In the genomic region with DNA sequence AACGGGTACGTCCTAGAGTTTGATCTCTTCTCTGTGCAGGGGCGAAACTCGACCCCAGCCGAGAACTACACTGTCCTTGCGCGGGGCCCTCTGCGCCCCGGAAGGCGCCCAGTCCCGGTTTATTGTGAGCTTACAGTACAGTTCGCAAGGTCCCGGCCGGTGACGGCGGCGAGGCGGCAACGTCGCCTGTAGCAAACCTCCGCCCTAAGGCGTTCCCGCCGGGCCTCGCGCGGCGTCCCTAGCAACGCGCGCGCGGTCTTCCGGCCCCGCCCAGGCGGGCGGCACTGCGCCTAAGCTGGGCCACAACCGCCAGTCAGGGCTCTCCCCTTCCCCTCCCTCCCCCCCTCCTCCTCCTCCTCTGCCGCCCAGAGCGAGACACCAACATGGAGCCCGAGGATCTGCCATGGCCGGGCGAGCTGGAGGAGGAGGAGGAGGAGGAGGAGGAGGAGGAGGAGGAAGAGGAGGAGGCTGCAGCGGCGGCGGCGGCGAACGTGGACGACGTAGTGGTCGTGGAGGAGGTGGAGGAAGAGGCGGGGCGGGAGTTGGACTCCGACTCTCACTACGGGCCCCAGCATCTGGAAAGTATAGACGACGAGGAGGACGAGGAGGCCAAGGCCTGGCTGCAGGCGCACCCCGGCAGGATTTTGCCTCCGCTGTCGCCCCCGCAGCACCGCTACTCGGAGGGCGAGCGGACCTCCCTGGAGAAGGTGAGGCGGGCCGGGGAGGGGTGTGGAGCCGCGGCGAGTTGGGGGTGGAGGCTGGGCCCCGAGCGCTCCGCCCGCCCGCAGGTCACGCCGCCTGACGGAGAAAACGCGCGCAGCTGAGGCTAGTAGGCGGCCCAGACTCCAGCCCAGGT, we compare ENCODE assay signal across 8 cellular contexts. TPM values are rescaled to one million over a fixed set of nuclear protein-coding genes. Genes with fewer than 3 reads are reported as not detected.
DNase-seq lines count a peak whose midpoint lies in the region; ATAC-seq and TF ChIP-seq lines count a peak whose summit lies in the region.

A gene with protein sequence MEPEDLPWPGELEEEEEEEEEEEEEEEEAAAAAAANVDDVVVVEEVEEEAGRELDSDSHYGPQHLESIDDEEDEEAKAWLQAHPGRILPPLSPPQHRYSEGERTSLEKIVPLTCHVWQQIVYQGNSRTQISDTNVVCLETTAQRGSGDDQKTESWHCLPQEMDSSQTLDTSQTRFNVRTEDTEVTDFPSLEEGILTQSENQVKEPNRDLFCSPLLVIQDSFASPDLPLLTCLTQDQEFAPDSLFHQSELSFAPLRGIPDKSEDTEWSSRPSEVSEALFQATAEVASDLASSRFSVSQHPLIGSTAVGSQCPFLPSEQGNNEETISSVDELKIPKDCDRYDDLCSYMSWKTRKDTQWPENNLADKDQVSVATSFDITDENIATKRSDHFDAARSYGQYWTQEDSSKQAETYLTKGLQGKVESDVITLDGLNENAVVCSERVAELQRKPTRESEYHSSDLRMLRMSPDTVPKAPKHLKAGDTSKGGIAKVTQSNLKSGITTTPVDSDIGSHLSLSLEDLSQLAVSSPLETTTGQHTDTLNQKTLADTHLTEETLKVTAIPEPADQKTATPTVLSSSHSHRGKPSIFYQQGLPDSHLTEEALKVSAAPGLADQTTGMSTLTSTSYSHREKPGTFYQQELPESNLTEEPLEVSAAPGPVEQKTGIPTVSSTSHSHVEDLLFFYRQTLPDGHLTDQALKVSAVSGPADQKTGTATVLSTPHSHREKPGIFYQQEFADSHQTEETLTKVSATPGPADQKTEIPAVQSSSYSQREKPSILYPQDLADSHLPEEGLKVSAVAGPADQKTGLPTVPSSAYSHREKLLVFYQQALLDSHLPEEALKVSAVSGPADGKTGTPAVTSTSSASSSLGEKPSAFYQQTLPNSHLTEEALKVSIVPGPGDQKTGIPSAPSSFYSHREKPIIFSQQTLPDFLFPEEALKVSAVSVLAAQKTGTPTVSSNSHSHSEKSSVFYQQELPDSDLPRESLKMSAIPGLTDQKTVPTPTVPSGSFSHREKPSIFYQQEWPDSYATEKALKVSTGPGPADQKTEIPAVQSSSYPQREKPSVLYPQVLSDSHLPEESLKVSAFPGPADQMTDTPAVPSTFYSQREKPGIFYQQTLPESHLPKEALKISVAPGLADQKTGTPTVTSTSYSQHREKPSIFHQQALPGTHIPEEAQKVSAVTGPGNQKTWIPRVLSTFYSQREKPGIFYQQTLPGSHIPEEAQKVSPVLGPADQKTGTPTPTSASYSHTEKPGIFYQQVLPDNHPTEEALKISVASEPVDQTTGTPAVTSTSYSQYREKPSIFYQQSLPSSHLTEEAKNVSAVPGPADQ (N-terminal part only) (plus strand): TSS at position 351 of the 856 bp plus-strand sequence. CDS start 33 bp downstream, at position 384.

- H3K27me3 ChIP-seq in SK-N-SH (ENCODE audit: insufficient read depth) (no peaks in the 10 kb centered on the region), suprapubic skin (no peaks in the 10 kb centered on the region)

- H3K79me2 ChIP-seq in SK-N-SH (ENCODE audit: insufficient read depth) = peaks cover 46% of the 10 kb centered on the region

- H3F3A ChIP-seq in SK-N-SH (replicated peaks; ENCODE audit: insufficient read depth) = peaks cover 13% of the 10 kb centered on the region

- peak; percentile 92 for ATAC-seq in HG02610 (IDR thresholded peaks at IDR 0.05; ENCODE audit: unreplicated experiment)

- 0 out of 2 replicates have a peak, but pooled peaks cover 5% of the 10 kb centered on the region for H4K20me1 ChIP-seq in SK-N-SH (ENCODE audit: insufficient read depth)

- no peak; a peak in 1 of 4 replicates for TF ChIP-seq EP300 in SK-N-SH (IDR thresholded peaks at IDR 0.05; ENCODE audit: borderline replicate concordance in 1 of 2, low read depth in 1 of 2, low read length in 1 of 2)
- TF ChIP-seq EP300 in suprapubic skin (IDR thresholded peaks at IDR 0.05) = no peak

- 1% methylated on average over 39 of the region's 86 CpGs for WGBS in SK-N-SH (ENCODE audit: low lambda C conversion rate)
- 0% methylated on average over 31 of the region's 86 CpGs for WGBS in suprapubic skin

- CTCF ChIA-PET in SK-N-SH (lab: Yijun Ruan, JAX) = interaction anchor here (1.4 to 1.8 kb wide), 2 partner anchors 15 to 95 kb away, joined by 3 to 7 read pairs; no protein-coding TSS in a partner anchor

- H3K4me1 ChIP-seq in SK-N-SH (ENCODE audit: control insufficient read depth in 1 of 2, insufficient read depth in 2 of 2, low read depth in 1 of 2, low read length in 1 of 2) = peaks cover 5 to 11% of the 10 kb centered on the region in 2 experiments; a peak in 3 of 4 replicates
- H3K4me1 ChIP-seq in suprapubic skin = peaks cover 18% of the 10 kb centered on the region

- H3K36me3 ChIP-seq in SK-N-SH (replicated peaks in 1 of 2; ENCODE audit: control insufficient read depth in 1 of 2, insufficient read depth in 2 of 2, low read length in 1 of 2) (no peaks in the 10 kb centered on the region), suprapubic skin (no peaks in the 10 kb centered on the region)

- TF ChIP-seq RAD21 in SK-N-SH (IDR thresholded peaks at IDR 0.05; ENCODE audit: low read length) = no peak

- TF ChIP-seq POLR2A in GM10847 (IDR thresholded peaks at IDR 0.05; ENCODE audit: extremely low read depth, insufficient read length) (peak; percentile 52), suprapubic skin (IDR thresholded peaks at IDR 0.05) (no peak)

- H3K27ac ChIP-seq in SK-N-SH (ENCODE audit: low read depth in 2 of 2, low read length in 1 of 2) (peak within 1 kb of the TSS; percentile 78 to 92), suprapubic skin (peak within 1 kb of the TSS; percentile 85)

- peak; percentile 70 for DNase-seq in NCI-H1092 (lab: John Stamatoyannopoulos, UW)
- peak; percentile 92 for DNase-seq in SK-N-SH
- DNase-seq in activated naive CD4-positive, alpha-beta T cell treated with anti-CD3 and anti-CD28 coated beads, Interleukin-2, amount 50 U/mL, for 16 hours = peak; percentile 90
- peak; percentile 12 for DNase-seq in glomerular endothelial cell (ENCODE audit: extremely low read depth, low read depth, low spot score)
- DNase-seq in occipital lobe (lab: John Stamatoyannopoulos, UW) = peak; percentile 91
- peak; percentile 91 to 92 for DNase-seq in suprapubic skin (ENCODE audit: low spot score in 2 of 2)

- no peaks in the 10 kb centered on the region for H3K9me2 ChIP-seq in SK-N-SH

- H2AFZ ChIP-seq in SK-N-SH (ENCODE audit: low read depth) = peak within 1 kb of the TSS; percentile 100

- peak within 1 kb of the TSS; percentile 91 to 92 for H3K4me3 ChIP-seq in SK-N-SH (ENCODE audit: low read depth in 2 of 2, low read length in 1 of 2)
- peak within 1 kb of the TSS; percentile 84 for H3K4me3 ChIP-seq in suprapubic skin

- H3K9me3 ChIP-seq in SK-N-SH (no peaks in the 10 kb centered on the region), suprapubic skin (no peaks in the 10 kb centered on the region)

- TF ChIP-seq CTCF in SK-N-SH (IDR thresholded peaks at IDR 0.05) = no peak
- TF ChIP-seq CTCF in suprapubic skin (IDR thresholded peaks at IDR 0.05) = peak in 1 of 2 donors; percentile 42

- H3K9ac ChIP-seq in SK-N-SH = peak within 1 kb of the TSS; percentile 86

- POLR2A ChIA-PET in SK-N-SH (lab: Yijun Ruan, JAX) = interaction anchor here (0.7 to 2.0 kb wide), 4 partner anchors 46 to 425 kb away, joined by 3 to 5 read pairs (median 3); a partner anchor contains a TSS

- peak within 1 kb of the TSS; percentile 76 for H3K4me2 ChIP-seq in SK-N-SH

TF ChIP-seq in SK-N-SH, 30 proteins besides CTCF, POLR2A, EP300 and RAD21 (continues in another document):
- TF ChIP-seq NFIC (IDR thresholded peaks at IDR 0.05; ENCODE audit: borderline replicate concordance) (no peak), SIN3A (IDR thresholded peaks at IDR 0.05; ENCODE audit: borderline replicate concordance, low read depth, low read length) (peak; percentile 71; the same call in 1 of the 2 replicates), EZH2phosphoT487 (IDR thresholded peaks at IDR 0.05; ENCODE audit: borderline replicate concordance, low read depth) (no peak), CHD2 (IDR thresholded peaks at IDR 0.05; ENCODE audit: low read length, partially characterized antibody) (peak; percentile 29), SMC3 (IDR thresholded peaks at IDR 0.05; ENCODE audit: low read depth, low read length) (no peak), FOXJ3 (CRISPR knock-in tag; IDR thresholded peaks at IDR 0.05) (0 out of 2 replicates have a peak, but pooled peaks have one; percentile 14), JUND (IDR thresholded peaks at IDR 0.05) (no peak), ELF1 (IDR thresholded peaks at IDR 0.05) (0 out of 2 replicates have a peak, but pooled peaks have one; percentile 18), FOSL2 (IDR thresholded peaks at IDR 0.05; ENCODE audit: borderline replicate concordance, low read depth) (no peak), TAF1 (IDR thresholded peaks at IDR 0.05; ENCODE audit: borderline replicate concordance, low read depth, low read length) (peak; percentile 61; the same call in 1 of the 2 replicates), GABPA (IDR thresholded peaks at IDR 0.05; ENCODE audit: low read depth) (peak; percentile 41), POLR2AphosphoS5 (IDR thresholded peaks at IDR 0.05; ENCODE audit: low read depth, low read length) (peak; percentile 41; the same call in 1 of the 2 replicates), MXI1 (IDR thresholded peaks at IDR 0.05; ENCODE audit: low read depth, low read length) (peak; percentile 84), YY1 (IDR thresholded peaks at IDR 0.05; ENCODE audit: low read depth) (peak; percentile 79), TCF12 (IDR thresholded peaks at IDR 0.05) (0 out of 2 replicates have a peak, but pooled peaks have one; percentile 6)
- TF ChIP-seq, protein P1, sequence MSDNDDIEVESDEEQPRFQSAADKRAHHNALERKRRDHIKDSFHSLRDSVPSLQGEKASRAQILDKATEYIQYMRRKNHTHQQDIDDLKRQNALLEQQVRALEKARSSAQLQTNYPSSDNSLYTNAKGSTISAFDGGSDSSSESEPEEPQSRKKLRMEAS (IDR thresholded peaks at IDR 0.05; ENCODE audit: low read depth) = peak; percentile 83
- TF ChIP-seq, protein P2, sequence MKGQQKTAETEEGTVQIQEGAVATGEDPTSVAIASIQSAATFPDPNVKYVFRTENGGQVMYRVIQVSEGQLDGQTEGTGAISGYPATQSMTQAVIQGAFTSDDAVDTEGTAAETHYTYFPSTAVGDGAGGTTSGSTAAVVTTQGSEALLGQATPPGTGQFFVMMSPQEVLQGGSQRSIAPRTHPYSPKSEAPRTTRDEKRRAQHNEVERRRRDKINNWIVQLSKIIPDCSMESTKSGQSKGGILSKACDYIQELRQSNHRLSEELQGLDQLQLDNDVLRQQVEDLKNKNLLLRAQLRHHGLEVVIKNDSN (IDR thresholded peaks at IDR 0.05; ENCODE audit: borderline replicate concordance, low read depth) = peak; percentile 59; the same call in 1 of the 2 replicates

RNA-seq across cellular contexts. Expression of the gene that starts here (rescaled TPM):
- 7.0 and 7.1 TPM in 2 replicates for polyA plus RNA-seq in SK-N-SH (2012; rRNA removed)
- polyA plus RNA-seq in SK-N-SH (2012; cell fraction: cytosol; rRNA removed) = 6.0 and 6.3 TPM in 2 replicates
- polyA plus RNA-seq in SK-N-SH (2012; cell fraction: nucleus; rRNA removed) = 15.1 and 18.2 TPM in 2 replicates
- 8.0 and 17.4 TPM in 2 replicates for total RNA-seq in glomerular endothelial cell
- 76.0 TPM for total RNA-seq in occipital lobe
- 10 to 100 TPM; 12.3 to 24.0 (median 18.5) TPM for total RNA-seq in suprapubic skin

Comparison
In these comparisons a context has a peak if more than half of its experiments do, and no peak if none do; other contexts are left out.
1. Peak in every context shown above with its lines: DNase-seq, ATAC-seq, H3K4me3 ChIP-seq and H3K27ac ChIP-seq.
2. DNase-seq: peak in every context shown above with its lines; median percentile 92 in SK-N-SH; 92 in suprapubic skin; 91 in occipital lobe; 90 in activated naive CD4-positive, alpha-beta T cell treated with anti-CD3 and anti-CD28 coated beads, Interleukin-2, amount 50 U/mL, for 16 hours; 70 in NCI-H1092; 12 in glomerular endothelial cell.